ENCODE assay signal across 8 cellular contexts in the genomic region with DNA sequence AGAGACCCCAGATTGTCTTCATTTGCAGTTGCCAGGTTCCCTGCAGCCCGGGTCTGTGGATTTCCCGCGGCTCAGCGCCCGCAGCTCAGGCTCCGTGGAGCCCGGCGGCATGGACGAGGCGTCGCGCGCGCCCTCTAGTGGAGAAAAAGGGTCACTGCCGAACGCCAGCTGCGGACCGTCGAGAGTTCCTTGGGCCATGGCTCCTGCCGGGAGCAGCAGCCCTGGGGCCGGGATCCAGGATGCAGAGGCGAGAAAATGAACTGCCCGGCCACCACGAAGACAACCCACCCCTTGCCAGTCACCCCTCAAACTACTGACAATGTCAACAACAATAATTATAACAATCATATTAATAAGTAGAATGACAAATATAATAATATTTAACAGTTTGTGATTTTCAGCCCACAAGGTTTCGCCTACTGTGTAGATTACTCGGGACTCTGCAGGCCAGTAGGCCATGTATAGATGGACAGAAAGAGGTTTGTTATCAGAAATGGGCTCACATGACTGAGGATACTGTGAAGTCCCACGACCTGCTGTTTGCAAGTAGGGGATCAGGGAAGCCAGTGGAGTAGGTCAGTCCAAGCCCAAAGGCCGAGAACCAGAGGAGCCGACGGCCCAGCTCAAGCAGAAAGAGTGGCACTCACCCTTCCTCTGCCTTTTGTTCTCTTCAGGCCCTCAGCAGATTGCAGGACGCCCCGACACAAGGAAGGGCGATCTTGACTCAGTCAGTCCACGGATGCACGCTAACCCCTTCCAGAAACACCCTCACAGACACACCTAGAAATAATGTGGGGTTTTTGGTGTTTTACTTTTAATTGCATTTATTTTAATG. TPM values are rescaled to one million over a fixed set of nuclear protein-coding genes. Genes with fewer than 3 reads are reported as not detected.
DNase-seq lines count a peak whose midpoint lies in the region; ATAC-seq and TF ChIP-seq lines count a peak whose summit lies in the region.

No MANE protein-coding gene starts in this region.

- H3K4me1 Mint-ChIP-seq in progenitor cell of endocrine pancreas (ENCODE audit: low read depth), result no peaks in the 10 kb centered on the region

- no peaks in the 10 kb centered on the region; the same call in 1 of the 2 replicates for H3K9me3 ChIP-seq in BE2C
- H3K9me3 ChIP-seq in cardiac muscle cell (ENCODE audit: low read depth), result no peaks in the 10 kb centered on the region
- H3K9me3 ChIP-seq in upper lobe of right lung, result no peaks in the 10 kb centered on the region

- no peak overlapping the region for H3K4me3 ChIP-seq in BE2C (ENCODE audit: low read depth, low read length)
- no peak overlapping the region for H3K4me3 ChIP-seq in Jurkat, Clone E6-1 (ENCODE audit: low read length)
- H3K4me3 ChIP-seq in cardiac muscle cell, result no peak overlapping the region
- no peak overlapping the region for H3K4me3 ChIP-seq in upper lobe of right lung

- no peak overlapping the region for H3K27ac ChIP-seq in cardiac muscle cell
- H3K27ac ChIP-seq in upper lobe of right lung, result no peak overlapping the region

- no peak overlapping the region for H3K27ac Mint-ChIP-seq in progenitor cell of endocrine pancreas

- peaks cover 6% of the 10 kb centered on the region for H3K27me3 ChIP-seq in BE2C
- H3K27me3 ChIP-seq in cardiac muscle cell, result no peaks in the 10 kb centered on the region
- no peaks in the 10 kb centered on the region for H3K27me3 ChIP-seq in upper lobe of right lung

- H3K4me3 Mint-ChIP-seq in progenitor cell of endocrine pancreas (ENCODE audit: low read depth), result no peak overlapping the region

- TF ChIP-seq CTCF in BE2C (IDR thresholded peaks at IDR 0.05; ENCODE audit: low read depth, low read length), result peak; percentile 92
- TF ChIP-seq CTCF in cardiac muscle cell (IDR thresholded peaks at IDR 0.05; ENCODE audit: low read depth, low read length), result peak; percentile 94
- peak; percentile 97 for TF ChIP-seq CTCF in progenitor cell of endocrine pancreas (IDR thresholded peaks at IDR 0.05; ENCODE audit: unreplicated experiment)
- TF ChIP-seq CTCF in upper lobe of right lung (IDR thresholded peaks at IDR 0.05), result peak; percentile 99

- in situ Hi-C loops in SK-MEL-5 (cut with HindIII; ENCODE audit: low pct_unique_long_range_greater_than_20kb, low sequenced_read_pairs), result no loop called here

- H3K9me3 Mint-ChIP-seq in progenitor cell of endocrine pancreas (ENCODE audit: low read depth), result peaks cover 1% of the 10 kb centered on the region

- H3K4me1 ChIP-seq in BE2C (no peaks in the 10 kb centered on the region), cardiac muscle cell (ENCODE audit: low read depth) (peaks cover 14% of the 10 kb centered on the region), upper lobe of right lung (no peaks in the 10 kb centered on the region)

- peaks cover 27% of the 10 kb centered on the region for H3K27me3 Mint-ChIP-seq in progenitor cell of endocrine pancreas

- no peaks in the 10 kb centered on the region for H3K36me3 Mint-ChIP-seq in progenitor cell of endocrine pancreas (ENCODE audit: insufficient read depth)

- peak; percentile 77 for DNase-seq in BE2C
- peak; percentile 54 for DNase-seq in GM19240 (ENCODE audit: insufficient read length, low spot score)
- peak; percentile 16 for DNase-seq in Jurkat, Clone E6-1 (ENCODE audit: low read depth, low spot score)
- peak; percentile 54 for DNase-seq in SK-MEL-5 (ENCODE audit: low read depth, low spot score)
- peak; percentile 61 for DNase-seq in activated naive CD4-positive, alpha-beta T cell treated with anti-CD3 and anti-CD28 coated beads, Interleukin-2, amount 50 U/mL, for 16 hours
- DNase-seq in cardiac muscle cell (ENCODE audit: low read depth in 1 of 2, low spot score in 1 of 2), result peak; percentile 73 to 80
- peak; percentile 78 for DNase-seq in progenitor cell of endocrine pancreas (ENCODE audit: low spot score, unreplicated experiment)
- peak; percentile 87 for DNase-seq in upper lobe of right lung

- peak; percentile 94 for ATAC-seq in upper lobe of right lung

- H3K36me3 ChIP-seq in BE2C, result no peaks in the 10 kb centered on the region
- no peaks in the 10 kb centered on the region for H3K36me3 ChIP-seq in cardiac muscle cell
- no peaks in the 10 kb centered on the region for H3K36me3 ChIP-seq in upper lobe of right lung

- intact Hi-C loops in upper lobe of right lung (cut with DNase I), result no loop called here

RNA-seq across cellular contexts. Expression of a gene that starts 43.1 kb away (rescaled TPM):
- 98.1 TPM for polyA plus RNA-seq in BE2C (2012; ENCODE audit: insufficient read depth, insufficient read length, low read depth)
- polyA plus RNA-seq in Jurkat, Clone E6-1 (2012; ENCODE audit: insufficient read depth, insufficient read length), result 30.4 TPM
- total RNA-seq in SK-MEL-5 (2014; rRNA removed; shearing (Covaris generic)), result 39.2 and 45.7 TPM in 2 replicates
- polyA plus RNA-seq in SK-MEL-5 (2015; cell fraction: cytosol; rRNA removed), result 39.3 and 53.2 TPM in 2 replicates
- 172 and 208 TPM in 2 replicates for polyA plus RNA-seq in SK-MEL-5 (2015; cell fraction: nucleus; rRNA removed)
- total RNA-seq in cardiac muscle cell (94.9 and 96.3 TPM in 2 replicates), progenitor cell of endocrine pancreas (100.0 and 101 TPM in 2 replicates), upper lobe of right lung (40.9 TPM)
- polyA plus RNA-seq in cardiac muscle cell, result 80.5 and 101 TPM in 2 replicates

Comparison
In these comparisons a context has a peak if more than half of its experiments do, and no peak if none do; other contexts are left out.
1. DNase-seq: peak in every context shown above with its lines; median percentile 87 in upper lobe of right lung; 78 in progenitor cell of endocrine pancreas; 77 in BE2C; 76 in cardiac muscle cell; 61 in activated naive CD4-positive, alpha-beta T cell treated with anti-CD3 and anti-CD28 coated beads, Interleukin-2, amount 50 U/mL, for 16 hours; 54 in GM19240; 54 in SK-MEL-5; 16 in Jurkat, Clone E6-1.